Comparison of ENCODE assay signal across 12 cellular contexts in genomic region chr3:47016086-47016933, GRCh38. TPM values are rescaled to one million over a fixed set of nuclear protein-coding genes. Genes with fewer than 3 reads are reported as not detected.
DNase-seq lines count a peak whose midpoint lies in the region; ATAC-seq and TF ChIP-seq lines count a peak whose summit lies in the region.
"Had no signal": no experiment of that assay in that cellular context is flagged by ENCODE, and none has a peak within 500 bp of the region (broad histone marks: within the 10 kb centered on the region; RNA-seq: fewer than 3 reads in every experiment).

No MANE protein-coding gene starts in this region.

- no peaks in the 10 kb centered on the region for H3K27me3 Mint-ChIP-seq in activated naive CD4-positive, alpha-beta T cell treated with anti-CD3 and anti-CD28 coated beads, Interleukin-2, amount 50 U/mL, for 24 hours
- no peaks in the 10 kb centered on the region for H3K27me3 Mint-ChIP-seq in activated CD4-positive, alpha-beta memory T cell treated with anti-CD3 and anti-CD28 coated beads, Interleukin-2, amount 10 ng/mL, durations not matched to agents 7 days and 5 days
- H3K27me3 Mint-ChIP-seq in immature natural killer cell (ENCODE audit: low read depth in 3 of 3), result peaks cover 0 to 11% (median 1%) of the 10 kb centered on the region in 3 donors

- H3K9me3 ChIP-seq in stomach, result no peaks in the 10 kb centered on the region
- H3K9me3 ChIP-seq: vagina had no signal

- peaks cover 8 to 75% (median 68%) of the 10 kb centered on the region in 4 donors for H3K36me3 ChIP-seq in stomach

- H3K4me1 ChIP-seq in stomach, result peaks cover 7 to 47% (median 23%) of the 10 kb centered on the region in 4 donors
- H3K4me1 ChIP-seq: vagina had no signal

- H3K9me3 Mint-ChIP-seq in activated naive CD4-positive, alpha-beta T cell treated with anti-CD3 and anti-CD28 coated beads, Interleukin-2, amount 50 U/mL, for 24 hours, result no peaks in the 10 kb centered on the region
- no peaks in the 10 kb centered on the region for H3K9me3 Mint-ChIP-seq in activated CD4-positive, alpha-beta memory T cell treated with anti-CD3 and anti-CD28 coated beads, Interleukin-2, amount 10 ng/mL, durations not matched to agents 7 days and 5 days
- no peaks in the 10 kb centered on the region for H3K9me3 Mint-ChIP-seq in immature natural killer cell
- H3K9me3 Mint-ChIP-seq: brain had no signal

- no peak overlapping the region for H3K4me3 ChIP-seq in stomach
- H3K4me3 ChIP-seq in coronary artery, result no peak overlapping the region
- H3K4me3 ChIP-seq: vagina had no signal

- H3K36me3 Mint-ChIP-seq in activated naive CD4-positive, alpha-beta T cell treated with anti-CD3 and anti-CD28 coated beads, Interleukin-2, amount 50 U/mL, for 24 hours, result peaks cover 10% of the 10 kb centered on the region
- peaks cover 43% of the 10 kb centered on the region for H3K36me3 Mint-ChIP-seq in activated CD4-positive, alpha-beta memory T cell treated with anti-CD3 and anti-CD28 coated beads, Interleukin-2, amount 10 ng/mL, durations not matched to agents 7 days and 5 days (ENCODE audit: low read depth)
- peaks cover 0 to 11% (median 3%) of the 10 kb centered on the region in 3 donors for H3K36me3 Mint-ChIP-seq in immature natural killer cell

- DNase-seq in activated naive CD4-positive, alpha-beta T cell treated with anti-CD3 and anti-CD28 coated beads, Interleukin-2, amount 50 U/mL, for 16 hours, result no peak
- DNase-seq in activated CD4-positive, alpha-beta memory T cell treated with anti-CD3 and anti-CD28 coated beads, Interleukin-2, amount 10 ng/mL, durations not matched to agents 7 days and 5 days, result no peak
- DNase-seq in immature natural killer cell (no peak), stomach (no peak), coronary artery (ENCODE audit: low spot score) (no peak)
- no peak for DNase-seq in stimulated activated CD4-positive, alpha-beta T cell treated with anti-CD3 and anti-CD28 coated beads, Interleukin-15, amount 100 ng/mL, for 24 hours
- DNase-seq: erythroblast, NCI-H1694 had no signal

- no peak for ATAC-seq in GM18517 (IDR thresholded peaks at IDR 0.05; ENCODE audit: unreplicated experiment)

- no peak for TF ChIP-seq EP300 in stomach (IDR thresholded peaks at IDR 0.05)

- CTCF ChIA-PET in activated CD4-positive, alpha-beta memory T cell treated with anti-CD3 and anti-CD28 coated beads, Interleukin-2, amount 10 ng/mL, durations not matched to agents 7 days and 5 days (lab: Charles Lee), result no interaction called here

- 72 to 82% (median 75%) methylated on average over 4 of the region's 4 CpGs for WGBS in stomach, 5 donors

- TF ChIP-seq CTCF in stomach (IDR thresholded peaks at IDR 0.05), result no peak
- no peak for TF ChIP-seq CTCF in coronary artery (IDR thresholded peaks at IDR 0.05)

- TF ChIP-seq POLR2A in stomach (IDR thresholded peaks at IDR 0.05), result no peak

- no peaks in the 10 kb centered on the region for H3K27me3 ChIP-seq in stomach
- H3K27me3 ChIP-seq: vagina had no signal

- intact Hi-C loops in stomach (cut with DNase I; ENCODE audit: low total_unique reads), result no loop called here

- H3K4me3 Mint-ChIP-seq in activated naive CD4-positive, alpha-beta T cell treated with anti-CD3 and anti-CD28 coated beads, Interleukin-2, amount 50 U/mL, for 24 hours, result peak overlapping the region; percentile 26
- no peak overlapping the region for H3K4me3 Mint-ChIP-seq in activated CD4-positive, alpha-beta memory T cell treated with anti-CD3 and anti-CD28 coated beads, Interleukin-2, amount 10 ng/mL, durations not matched to agents 7 days and 5 days
- H3K4me3 Mint-ChIP-seq in immature natural killer cell, result peak overlapping the region in 4 of 5 donors; percentile 21 to 70 (median 52)
- H3K4me3 Mint-ChIP-seq: brain had no signal

- H3K4me1 Mint-ChIP-seq in activated naive CD4-positive, alpha-beta T cell treated with anti-CD3 and anti-CD28 coated beads, Interleukin-2, amount 50 U/mL, for 24 hours, result peaks cover 48% of the 10 kb centered on the region
- H3K4me1 Mint-ChIP-seq in activated CD4-positive, alpha-beta memory T cell treated with anti-CD3 and anti-CD28 coated beads, Interleukin-2, amount 10 ng/mL, durations not matched to agents 7 days and 5 days, result peaks cover 61% of the 10 kb centered on the region
- H3K4me1 Mint-ChIP-seq in immature natural killer cell, result peaks cover 51 to 58% of the 10 kb centered on the region in 2 donors
- H3K4me1 Mint-ChIP-seq: brain had no signal

- POLR2A ChIA-PET in activated CD4-positive, alpha-beta memory T cell treated with anti-CD3 and anti-CD28 coated beads, Interleukin-2, amount 10 ng/mL, durations not matched to agents 7 days and 5 days (lab: Charles Lee), result interaction anchor here (0.9 to 3.2 kb wide), 8 partner anchors 9 to 148 kb away, joined by 3 to 13 read pairs (median 4); partner anchors contain the start of gene SETD2

- H3K27ac ChIP-seq in stomach (peak overlapping the region; percentile 17 to 61 (median 36)), coronary artery (no peak overlapping the region)
- H3K27ac ChIP-seq: vagina had no signal

- H3K27ac Mint-ChIP-seq in activated naive CD4-positive, alpha-beta T cell treated with anti-CD3 and anti-CD28 coated beads, Interleukin-2, amount 50 U/mL, for 24 hours, result peak overlapping the region; percentile 79
- peak overlapping the region; percentile 80 for H3K27ac Mint-ChIP-seq in activated CD4-positive, alpha-beta memory T cell treated with anti-CD3 and anti-CD28 coated beads, Interleukin-2, amount 10 ng/mL, durations not matched to agents 7 days and 5 days
- H3K27ac Mint-ChIP-seq in immature natural killer cell, result peak overlapping the region; percentile 65 to 97 (median 88)

RNA-seq across cellular contexts. Expression of gene NBEAL2, which starts 36.8 kb away (rescaled TPM):
- 100 to 1,000 TPM; 254 to 267 TPM for total RNA-seq in activated CD4-positive, alpha-beta memory T cell treated with anti-CD3 and anti-CD28 coated beads, Interleukin-2, amount 10 ng/mL, durations not matched to agents 7 days and 5 days
- 10 to 100 TPM in 1 of 3 donors, 1 to 10 TPM in 2; 7.9 to 28.4 (median 9.9) TPM for polyA plus RNA-seq in immature natural killer cell
- total RNA-seq in stomach, result 100 to 1,000 TPM in 4 of 5 donors, 10 to 100 TPM in 1; 50.9 to 653 (median 247) TPM
- polyA plus RNA-seq in stomach, result 100 to 1,000 TPM in 1 of 3 donors, 10 to 100 TPM in 2; 35.0 to 193 (median 49.2) TPM

RNA-seq across cellular contexts. Expression of gene CCDC12, which starts 39.8 kb away (rescaled TPM):
- 10 to 100 TPM; 55.0 to 56.7 TPM for total RNA-seq in activated CD4-positive, alpha-beta memory T cell treated with anti-CD3 and anti-CD28 coated beads, Interleukin-2, amount 10 ng/mL, durations not matched to agents 7 days and 5 days
- polyA plus RNA-seq in immature natural killer cell, result 100 to 1,000 TPM; 114 to 174 (median 129) TPM
- total RNA-seq in stomach, result 10 to 100 TPM in 4 of 5 donors, 1 to 10 TPM in 1; 2.9 to 55.3 (median 38.4) TPM
- polyA plus RNA-seq in stomach, result 10 to 100 TPM; 84.2 to 88.7 (median 84.5) TPM

Comparison
In these comparisons a context has a peak if more than half of its experiments do, and no peak if none do; other contexts are left out.
1. H3K27ac ChIP-seq: peak in stomach (5 of 5); none in coronary artery (0 of 2).
2. Peak in every context shown above with its lines, with median percentiles within 50 percentile points of each other: H3K27ac Mint-ChIP-seq.